7 cellular contexts compared by ENCODE assay signal in genomic region chr12:50246873-50247612, GRCh38. TPM values are rescaled to one million over a fixed set of nuclear protein-coding genes. Genes with fewer than 3 reads are reported as not detected.
DNase-seq lines count a peak whose midpoint lies in the region; ATAC-seq lines count a peak whose summit lies in the region.

No MANE protein-coding gene starts in this region.

- H3K4me1 ChIP-seq in CD8-positive, alpha-beta memory T cell (ENCODE audit: insufficient read depth, low read length) = no peaks in the 10 kb centered on the region

- peak overlapping the region; percentile 73 for H3K4me3 Mint-ChIP-seq in activated naive CD8-positive, alpha-beta T cell
- no peak overlapping the region for H3K4me3 Mint-ChIP-seq in CD8-positive, alpha-beta memory T cell

- in situ Hi-C loops in KBM-7 (cut with MboI; ENCODE audit: low pct_unique_long_range_greater_than_20kb, low sequenced_read_pairs) = no loop called here

- POLR2A ChIA-PET in CD8-positive, alpha-beta memory T cell (lab: Charles Lee) = no interaction called here

- no peak overlapping the region for H3K27ac ChIP-seq in CD8-positive, alpha-beta memory T cell (ENCODE audit: low read depth, low read length)

- H3K9me3 Mint-ChIP-seq in activated naive CD8-positive, alpha-beta T cell (ENCODE audit: low read depth) = no peaks in the 10 kb centered on the region
- no peaks in the 10 kb centered on the region for H3K9me3 Mint-ChIP-seq in CD8-positive, alpha-beta memory T cell

- CTCF ChIA-PET in CD8-positive, alpha-beta memory T cell (lab: Charles Lee) = no interaction called here

- H3K27ac Mint-ChIP-seq in activated naive CD8-positive, alpha-beta T cell = peak overlapping the region; percentile 92
- H3K27ac Mint-ChIP-seq in CD8-positive, alpha-beta memory T cell = peak overlapping the region in 1 of 8 donors; percentile 85

- peaks cover 31% of the 10 kb centered on the region for H3K4me1 Mint-ChIP-seq in activated naive CD8-positive, alpha-beta T cell (ENCODE audit: low read depth)
- H3K4me1 Mint-ChIP-seq in CD8-positive, alpha-beta memory T cell = peaks cover 1 to 11% (median 9%) of the 10 kb centered on the region in 3 donors

- no peaks in the 10 kb centered on the region for H3K36me3 ChIP-seq in CD8-positive, alpha-beta memory T cell (ENCODE audit: insufficient read depth, low read length)

- H3K27me3 ChIP-seq in CD8-positive, alpha-beta memory T cell (ENCODE audit: insufficient read depth, low read length, poor library complexity, severe bottlenecking) = no peaks in the 10 kb centered on the region

- DNase-seq in KBM-7 = peak; percentile 55
- peak; percentile 82 for DNase-seq in hepatic stellate cell (ENCODE audit: low spot score)
- DNase-seq in stimulated activated CD4-positive, alpha-beta T cell treated with anti-CD3 and anti-CD28 coated beads, Interleukin-4, amount 100 ng/mL, for 24 hours = peak; percentile 48
- no peak for DNase-seq in CD8-positive, alpha-beta memory T cell

- H3K27me3 Mint-ChIP-seq in activated naive CD8-positive, alpha-beta T cell = no peaks in the 10 kb centered on the region
- H3K27me3 Mint-ChIP-seq in CD8-positive, alpha-beta memory T cell = peaks cover 0 to 1% of the 10 kb centered on the region in 2 donors

- peak; percentile 62 for ATAC-seq in GM18870 (IDR thresholded peaks at IDR 0.05; ENCODE audit: unreplicated experiment)
- ATAC-seq in GM19467 (IDR thresholded peaks at IDR 0.05; ENCODE audit: unreplicated experiment) = no peak

- H3K9me3 ChIP-seq in CD8-positive, alpha-beta memory T cell (ENCODE audit: low read length) = no peaks in the 10 kb centered on the region

- H3K36me3 Mint-ChIP-seq in activated naive CD8-positive, alpha-beta T cell = peaks cover 23% of the 10 kb centered on the region
- peaks cover 5 to 16% (median 12%) of the 10 kb centered on the region in 3 donors for H3K36me3 Mint-ChIP-seq in CD8-positive, alpha-beta memory T cell

- no peak overlapping the region for H3K4me3 ChIP-seq in CD8-positive, alpha-beta memory T cell (ENCODE audit: low read length)

RNA-seq across cellular contexts. Expression of gene LIMA1, which starts 36.3 kb away (rescaled TPM):
- 100 to 1,000 TPM in 1 of 2 experiments, 10 to 100 TPM in 1; 95.4 to 103 TPM for total RNA-seq in CD8-positive, alpha-beta memory T cell
- 13.1 TPM for polyA plus RNA-seq in CD8-positive, alpha-beta memory T cell

Comparison
In these comparisons a context has a peak if more than half of its experiments do, and no peak if none do; other contexts are left out.
1. DNase-seq: peak in KBM-7 (single experiment), hepatic stellate cell (single experiment) and stimulated activated CD4-positive, alpha-beta T cell treated with anti-CD3 and anti-CD28 coated beads, Interleukin-4, amount 100 ng/mL, for 24 hours (single experiment); none in CD8-positive, alpha-beta memory T cell (0 of 5).